In the genomic region with DNA sequence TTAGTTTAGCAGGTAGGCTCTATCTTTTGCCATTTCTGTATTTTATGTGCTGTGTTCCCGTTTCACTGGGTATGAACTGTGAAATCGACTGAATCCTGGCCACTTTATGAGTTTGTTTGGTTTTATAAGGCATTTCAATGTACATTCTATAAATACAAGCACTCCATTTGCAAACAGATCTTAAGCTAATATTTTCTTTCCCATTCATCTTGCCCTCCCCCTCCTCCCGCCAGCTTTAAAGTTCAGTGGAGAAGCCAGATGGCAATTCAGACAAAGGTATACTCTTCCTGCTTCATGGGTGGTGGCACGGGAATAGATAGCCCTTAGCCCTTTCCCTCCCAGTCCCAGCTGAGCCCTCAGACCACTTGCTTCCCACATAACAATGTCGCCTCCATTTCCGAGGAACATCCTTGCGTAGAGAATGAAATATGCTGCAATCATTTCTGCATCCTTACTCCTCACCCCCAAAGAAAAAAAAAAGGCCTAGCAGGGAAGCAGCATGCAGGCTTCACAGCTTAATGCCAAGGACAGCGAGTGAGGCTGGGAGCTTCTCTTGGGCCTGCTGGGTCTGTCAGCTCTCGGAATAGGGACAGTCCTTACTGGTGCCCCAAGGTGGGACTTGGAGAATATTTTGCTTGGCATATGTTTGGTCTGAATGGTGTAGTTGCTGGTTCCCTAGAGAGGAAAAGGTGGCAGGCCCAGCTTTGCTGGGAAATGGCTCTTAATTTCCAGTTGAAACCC, we compare ENCODE assay signal across 1 cellular context.
TF ChIP-seq lines count a peak whose summit lies in the region.

No MANE protein-coding gene starts in this region.

TF ChIP-seq in HepG2, 621 proteins besides CTCF, POLR2A, EP300 and RAD21 (continued from another document and continues in another):
- TF ChIP-seq, protein P1, sequence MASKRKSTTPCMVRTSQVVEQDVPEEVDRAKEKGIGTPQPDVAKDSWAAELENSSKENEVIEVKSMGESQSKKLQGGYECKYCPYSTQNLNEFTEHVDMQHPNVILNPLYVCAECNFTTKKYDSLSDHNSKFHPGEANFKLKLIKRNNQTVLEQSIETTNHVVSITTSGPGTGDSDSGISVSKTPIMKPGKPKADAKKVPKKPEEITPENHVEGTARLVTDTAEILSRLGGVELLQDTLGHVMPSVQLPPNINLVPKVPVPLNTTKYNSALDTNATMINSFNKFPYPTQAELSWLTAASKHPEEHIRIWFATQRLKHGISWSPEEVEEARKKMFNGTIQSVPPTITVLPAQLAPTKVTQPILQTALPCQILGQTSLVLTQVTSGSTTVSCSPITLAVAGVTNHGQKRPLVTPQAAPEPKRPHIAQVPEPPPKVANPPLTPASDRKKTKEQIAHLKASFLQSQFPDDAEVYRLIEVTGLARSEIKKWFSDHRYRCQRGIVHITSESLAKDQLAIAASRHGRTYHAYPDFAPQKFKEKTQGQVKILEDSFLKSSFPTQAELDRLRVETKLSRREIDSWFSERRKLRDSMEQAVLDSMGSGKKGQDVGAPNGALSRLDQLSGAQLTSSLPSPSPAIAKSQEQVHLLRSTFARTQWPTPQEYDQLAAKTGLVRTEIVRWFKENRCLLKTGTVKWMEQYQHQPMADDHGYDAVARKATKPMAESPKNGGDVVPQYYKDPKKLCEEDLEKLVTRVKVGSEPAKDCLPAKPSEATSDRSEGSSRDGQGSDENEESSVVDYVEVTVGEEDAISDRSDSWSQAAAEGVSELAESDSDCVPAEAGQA (IDR thresholded peaks at IDR 0.05; ENCODE audit: low read depth), result no peak
- TF ChIP-seq, protein P1 (CRISPR knock-in tag; IDR thresholded peaks at IDR 0.05; ENCODE audit: borderline replicate concordance), result no peak
- 0 out of 2 replicates have a peak, but pooled peaks have one; percentile 19 for TF ChIP-seq SPEN (CRISPR knock-in tag; IDR thresholded peaks at IDR 0.05; ENCODE audit: low read depth)
- TF ChIP-seq ZNF557 (CRISPR knock-in tag; IDR thresholded peaks at IDR 0.05), result no peak
- TF ChIP-seq ISL2 (CRISPR knock-in tag; IDR thresholded peaks at IDR 0.05), result peak; percentile 47
- TF ChIP-seq ZNF431 (CRISPR knock-in tag; IDR thresholded peaks at IDR 0.05; ENCODE audit: borderline replicate concordance, low read depth), result no peak
- 0 out of 2 replicates have a peak, but pooled peaks have one; percentile 22 for TF ChIP-seq NCOA2 (CRISPR knock-in tag; IDR thresholded peaks at IDR 0.05)
- TF ChIP-seq, protein P2, sequence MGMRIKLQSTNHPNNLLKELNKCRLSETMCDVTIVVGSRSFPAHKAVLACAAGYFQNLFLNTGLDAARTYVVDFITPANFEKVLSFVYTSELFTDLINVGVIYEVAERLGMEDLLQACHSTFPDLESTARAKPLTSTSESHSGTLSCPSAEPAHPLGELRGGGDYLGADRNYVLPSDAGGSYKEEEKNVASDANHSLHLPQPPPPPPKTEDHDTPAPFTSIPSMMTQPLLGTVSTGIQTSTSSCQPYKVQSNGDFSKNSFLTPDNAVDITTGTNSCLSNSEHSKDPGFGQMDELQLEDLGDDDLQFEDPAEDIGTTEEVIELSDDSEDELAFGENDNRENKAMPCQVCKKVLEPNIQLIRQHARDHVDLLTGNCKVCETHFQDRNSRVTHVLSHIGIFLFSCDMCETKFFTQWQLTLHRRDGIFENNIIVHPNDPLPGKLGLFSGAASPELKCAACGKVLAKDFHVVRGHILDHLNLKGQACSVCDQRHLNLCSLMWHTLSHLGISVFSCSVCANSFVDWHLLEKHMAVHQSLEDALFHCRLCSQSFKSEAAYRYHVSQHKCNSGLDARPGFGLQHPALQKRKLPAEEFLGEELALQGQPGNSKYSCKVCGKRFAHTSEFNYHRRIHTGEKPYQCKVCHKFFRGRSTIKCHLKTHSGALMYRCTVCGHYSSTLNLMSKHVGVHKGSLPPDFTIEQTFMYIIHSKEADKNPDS (CRISPR knock-in tag; IDR thresholded peaks at IDR 0.05), result no peak
- no peak for TF ChIP-seq ZNF30 (CRISPR knock-in tag; IDR thresholded peaks at IDR 0.05)
- no peak for TF ChIP-seq ZNF687 (CRISPR knock-in tag; IDR thresholded peaks at IDR 0.05)
- TF ChIP-seq BCL6 (CRISPR knock-in tag; IDR thresholded peaks at IDR 0.05), result peak; percentile 45
- TF ChIP-seq SIX1 (CRISPR knock-in tag; IDR thresholded peaks at IDR 0.05; ENCODE audit: borderline replicate concordance), result peak; percentile 39; the same call in 1 of the 2 replicates
- no peak for TF ChIP-seq SOX13 (IDR thresholded peaks at IDR 0.05)
- peak in 1 of 2 experiments; percentile 69; a peak in 2 of 4 replicates for TF ChIP-seq SOX13 (CRISPR knock-in tag; conservative IDR thresholded peaks at IDR 0.05 in 1 of 2, IDR thresholded peaks at IDR 0.05 in 1 of 2)
- TF ChIP-seq REXO4 (CRISPR knock-in tag; IDR thresholded peaks at IDR 0.05; ENCODE audit: borderline replicate concordance), result no peak
- TF ChIP-seq SP5 (CRISPR knock-in tag; IDR thresholded peaks at IDR 0.05; ENCODE audit: borderline replicate concordance, low read depth), result peak; percentile 83; the same call in 1 of the 2 replicates
- TF ChIP-seq ELF3 (CRISPR knock-in tag; IDR thresholded peaks at IDR 0.05), result peak; percentile 69
- TF ChIP-seq PATZ1 (CRISPR knock-in tag; IDR thresholded peaks at IDR 0.05), result peak; percentile 58; the same call in 1 of the 2 replicates
- TF ChIP-seq AKNA (CRISPR knock-in tag; IDR thresholded peaks at IDR 0.05; ENCODE audit: borderline replicate concordance), result no peak
- no peak for TF ChIP-seq MIXL1 (CRISPR knock-in tag; IDR thresholded peaks at IDR 0.05)
- TF ChIP-seq ETV5 (CRISPR knock-in tag; IDR thresholded peaks at IDR 0.05; ENCODE audit: borderline replicate concordance), result peak; percentile 23; the same call in 1 of the 2 replicates
